In genomic region chr5:169838688-169839087, GRCh38 we compare ENCODE assay signal across 14 cellular contexts.
A peak's percentile ranks its signal among the peaks of the same experiment; 100 is the strongest.
DNase-seq lines count a peak whose midpoint lies in the region; ATAC-seq and TF ChIP-seq lines count a peak whose summit lies in the region.
"Had no signal": no experiment of that assay in that cellular context is flagged by ENCODE, and none has a peak within 500 bp of the region (broad histone marks: within the 10 kb centered on the region; RNA-seq: fewer than 3 reads in every experiment).

No MANE protein-coding gene starts in this region.

- peaks cover 31% of the 10 kb centered on the region for H3K4me1 Mint-ChIP-seq in activated T-cell treated with anti-CD3 and anti-CD28 coated beads, Interleukin-2, amount 50 U/mL, for 72 hours (ENCODE audit: low read depth)
- H3K4me1 Mint-ChIP-seq in stimulated activated effector memory CD8-positive, alpha-beta T cell treated with anti-CD3 and anti-CD28 coated beads, Interleukin-12 subunit alpha, Interleukin-12 subunit beta, amount 100 ng/mL, for 72 hours, result peaks cover 40% of the 10 kb centered on the region

- intact Hi-C loops in left ventricle myocardium superior (cut with micrococcal nuclease) (no loop called here), lower leg skin (cut with DNase I; ENCODE audit: low total_unique reads) (no loop called here)

- peaks cover 14 to 38% of the 10 kb centered on the region in 2 donors for H3K36me3 Mint-ChIP-seq in activated T-cell treated with anti-CD3 and anti-CD28 coated beads, Interleukin-2, amount 50 U/mL, for 72 hours (ENCODE audit: insufficient read depth in 2 of 2)
- H3K36me3 Mint-ChIP-seq in stimulated activated effector memory CD8-positive, alpha-beta T cell treated with anti-CD3 and anti-CD28 coated beads, Interleukin-12 subunit alpha, Interleukin-12 subunit beta, amount 100 ng/mL, for 72 hours, result peaks cover 60% of the 10 kb centered on the region
- H3K36me3 Mint-ChIP-seq: type B pancreatic cell had no signal

- no peaks in the 10 kb centered on the region for H3K9me3 Mint-ChIP-seq in activated T-cell treated with anti-CD3 and anti-CD28 coated beads, Interleukin-2, amount 50 U/mL, for 72 hours
- no peaks in the 10 kb centered on the region for H3K9me3 Mint-ChIP-seq in stimulated activated effector memory CD8-positive, alpha-beta T cell treated with anti-CD3 and anti-CD28 coated beads, Interleukin-12 subunit alpha, Interleukin-12 subunit beta, amount 100 ng/mL, for 72 hours
- H3K9me3 Mint-ChIP-seq: central memory CD8-positive, alpha-beta T cell; type B pancreatic cell had no signal

- H3K4me3 ChIP-seq in lower leg skin (ENCODE audit: low read depth, poor library complexity, severe bottlenecking), result no peak overlapping the region

- no peaks in the 10 kb centered on the region for H3K27me3 Mint-ChIP-seq in activated T-cell treated with anti-CD3 and anti-CD28 coated beads, Interleukin-2, amount 50 U/mL, for 72 hours (ENCODE audit: low read depth)
- H3K27me3 Mint-ChIP-seq: central memory CD8-positive, alpha-beta T cell had no signal

- no peak for TF ChIP-seq POLR2A in lower leg skin (IDR thresholded peaks at IDR 0.05)

- ATAC-seq in activated T-cell treated with anti-CD3 and anti-CD28 coated beads, Interleukin-2, amount 50 U/mL, for 72 hours (replicated peaks in 1 of 2), result peak; percentile 67 to 85
- peak; percentile 87 for ATAC-seq in GM21723 (IDR thresholded peaks at IDR 0.05; ENCODE audit: unreplicated experiment)
- peak; percentile 86 for ATAC-seq in HG03159 (IDR thresholded peaks at IDR 0.05; ENCODE audit: unreplicated experiment)
- ATAC-seq in stimulated activated effector memory CD8-positive, alpha-beta T cell treated with anti-CD3 and anti-CD28 coated beads, Interleukin-12 subunit alpha, Interleukin-12 subunit beta, amount 100 ng/mL, for 72 hours, result peak; percentile 93
- ATAC-seq in left ventricle myocardium superior, result no peak

- peak overlapping the region; percentile 11 for H3K27ac Mint-ChIP-seq in activated T-cell treated with anti-CD3 and anti-CD28 coated beads, Interleukin-2, amount 50 U/mL, for 72 hours
- peak overlapping the region; percentile 19 for H3K27ac Mint-ChIP-seq in stimulated activated effector memory CD8-positive, alpha-beta T cell treated with anti-CD3 and anti-CD28 coated beads, Interleukin-12 subunit alpha, Interleukin-12 subunit beta, amount 100 ng/mL, for 72 hours
- H3K27ac Mint-ChIP-seq: type B pancreatic cell had no signal

- 88 to 90% methylated on average over 3 of the region's 3 CpGs for WGBS in lower leg skin, 2 donors

- DNase-seq in activated T-cell treated with anti-CD3 and anti-CD28 coated beads, Interleukin-2, amount 50 U/mL, for 72 hours, result peak in 1 of 2 donors; percentile 23
- no peak for DNase-seq in activated T-cell treated with anti-CD3 and anti-CD28 coated beads, Interleukin-2, amount 50 U/mL, for 48 hours
- DNase-seq in stimulated activated effector memory CD8-positive, alpha-beta T cell treated with anti-CD3 and anti-CD28 coated beads, Interleukin-12 subunit alpha, Interleukin-12 subunit beta, amount 100 ng/mL, for 72 hours (ENCODE audit: low spot score in 2 of 2), result peak in 1 of 2 donors; percentile 56
- DNase-seq in left ventricle myocardium superior (no peak), lower leg skin (ENCODE audit: low spot score in 2 of 2) (no peak), SW480 (ENCODE audit: low spot score) (no peak)
- DNase-seq: EL, NCI-H1417, OCI-M1, T-helper 9 cell had no signal

- no peak for TF ChIP-seq CTCF in lower leg skin (IDR thresholded peaks at IDR 0.05)

- peak overlapping the region in 1 of 2 donors; percentile 6 for H3K4me3 Mint-ChIP-seq in activated T-cell treated with anti-CD3 and anti-CD28 coated beads, Interleukin-2, amount 50 U/mL, for 72 hours
- H3K4me3 Mint-ChIP-seq in stimulated activated effector memory CD8-positive, alpha-beta T cell treated with anti-CD3 and anti-CD28 coated beads, Interleukin-12 subunit alpha, Interleukin-12 subunit beta, amount 100 ng/mL, for 72 hours, result no peak overlapping the region
- H3K4me3 Mint-ChIP-seq: central memory CD8-positive, alpha-beta T cell; type B pancreatic cell had no signal
